Comparison of ENCODE assay signal across 19 cellular contexts in the genomic region with DNA sequence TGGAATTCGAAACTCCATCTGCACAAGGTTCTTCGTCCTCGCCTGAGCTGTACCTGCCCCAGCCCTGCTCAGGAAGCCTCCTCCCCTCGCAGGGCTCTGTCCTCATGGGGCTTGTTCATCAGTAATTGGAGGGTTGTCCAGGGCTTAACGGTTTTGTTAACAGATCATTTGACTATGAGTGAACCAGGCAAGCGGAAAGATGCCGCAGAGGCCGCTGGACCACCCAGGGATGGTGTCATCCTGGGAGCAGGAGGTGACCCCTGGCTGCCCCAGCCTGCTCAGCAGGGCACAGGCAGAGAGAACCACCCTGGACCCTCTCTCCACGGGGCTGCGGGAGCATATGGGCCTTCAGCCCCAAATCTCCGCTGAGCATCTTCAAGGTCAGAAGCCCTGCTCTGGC.
DNase-seq lines count a peak whose midpoint lies in the region; ATAC-seq, FAIRE-seq and TF ChIP-seq lines count a peak whose summit lies in the region.
"Had no signal": no experiment of that assay in that cellular context is flagged by ENCODE, and none has a peak within 500 bp of the region (broad histone marks: within the 10 kb centered on the region; RNA-seq: fewer than 3 reads in every experiment).

No MANE protein-coding gene starts in this region.

- H3K4me3 Mint-ChIP-seq in neural crest cell, result no peak overlapping the region
- H3K4me3 Mint-ChIP-seq: CD4-positive, CD25-positive, alpha-beta regulatory T cell; CD8-positive, alpha-beta memory T cell; GM23338 had no signal

- no peak overlapping the region for H3K4me3 ChIP-seq in heart left ventricle
- no peak overlapping the region for H3K4me3 ChIP-seq in kidney (ENCODE audit: low read length in 2 of 2)
- H3K4me3 ChIP-seq in sigmoid colon, result no peak overlapping the region
- H3K4me3 ChIP-seq: GM23338 had no signal

- TF ChIP-seq CTCF in heart left ventricle (IDR thresholded peaks at IDR 0.05), result no peak
- TF ChIP-seq CTCF in kidney (IDR thresholded peaks at IDR 0.05; ENCODE audit: borderline replicate concordance, extremely low read depth, insufficient read depth), result no peak
- no peak for TF ChIP-seq CTCF in neural crest cell (conservative IDR thresholded peaks at IDR 0.05)
- no peak for TF ChIP-seq CTCF in sigmoid colon (IDR thresholded peaks at IDR 0.05)

- H3K36me3 ChIP-seq in heart left ventricle, result no peaks in the 10 kb centered on the region
- H3K36me3 ChIP-seq in kidney (ENCODE audit: control insufficient read depth in 1 of 2, insufficient read depth in 2 of 2, low read length in 2 of 2), result no peaks in the 10 kb centered on the region
- H3K36me3 ChIP-seq in sigmoid colon, result peaks cover 0 to 22% (median 0%) of the 10 kb centered on the region in 4 donors

- DNase-seq in Right ventricle myocardium inferior (ENCODE audit: missing footprints) (peak; percentile 41), heart left ventricle (no peak), kidney (peak; percentile 57), neural crest cell (ENCODE audit: low read depth, low spot score) (no peak), middle frontal gyrus (ENCODE audit: extremely low spot score, low spot score) (no peak), sigmoid colon (no peak), NCI-H187 treated with DMSO at 0.1 percent for 48 hours (lab: John Stamatoyannopoulos, UW) (no peak)
- DNase-seq: 8988T; C1 segment of cervical spinal cord; CD4-positive, CD25-positive, alpha-beta regulatory T cell; CD8-positive, alpha-beta memory T cell; DMS153; DMS79; GDM1 had no signal

- WGBS in heart left ventricle, 4 donors, result 80 to 96% (median 88%) methylated on average over 8 to 11 of the region's 11 CpGs
- 82% methylated on average over 11 of the region's 11 CpGs for WGBS in sigmoid colon, 2 donors

- ATAC-seq in Right ventricle myocardium inferior (no peak), heart left ventricle (no peak), HG03460 (IDR thresholded peaks at IDR 0.05; ENCODE audit: unreplicated experiment) (no peak)
- ATAC-seq: GM23338 had no signal

- peaks cover 0 to 7% (median 0%) of the 10 kb centered on the region in 12 donors for H3K9me3 ChIP-seq in heart left ventricle
- H3K9me3 ChIP-seq in kidney (ENCODE audit: control insufficient read depth in 1 of 2, low read length in 2 of 2), result no peaks in the 10 kb centered on the region
- H3K9me3 ChIP-seq in sigmoid colon, result no peaks in the 10 kb centered on the region

- H3K27ac Mint-ChIP-seq in neural crest cell (ENCODE audit: unreplicated experiment), result peak overlapping the region; percentile 84
- H3K27ac Mint-ChIP-seq: CD4-positive, CD25-positive, alpha-beta regulatory T cell; CD8-positive, alpha-beta memory T cell; GM23338 had no signal

- no peaks in the 10 kb centered on the region for H3K9me3 Mint-ChIP-seq in neural crest cell
- H3K9me3 Mint-ChIP-seq: CD4-positive, CD25-positive, alpha-beta regulatory T cell; CD8-positive, alpha-beta memory T cell; GM23338 had no signal

- no peaks in the 10 kb centered on the region for H3K4me1 ChIP-seq in heart left ventricle
- H3K4me1 ChIP-seq in kidney (ENCODE audit: control insufficient read depth in 1 of 2, insufficient read depth in 1 of 2, low read depth in 1 of 2, low read length in 2 of 2), result no peaks in the 10 kb centered on the region
- H3K4me1 ChIP-seq in sigmoid colon, result peaks cover 0 to 7% (median 0%) of the 10 kb centered on the region in 4 donors

- no peaks in the 10 kb centered on the region for H3K27me3 Mint-ChIP-seq in neural crest cell (ENCODE audit: low read depth)

- intact Hi-C loops in Right ventricle myocardium inferior (cut with DNase I), result no loop called here
- intact Hi-C loops in heart left ventricle (cut with DNase I), result loop anchor here in 3 of 10 donors (10.0 kb wide), 2 partner anchors 106 to 116 kb away; no protein-coding TSS in a partner anchor
- intact Hi-C loops in kidney (cut with DNase I), result no loop called here
- intact Hi-C loops in sigmoid colon (cut with DNase I), result no loop called here

- H3K27me3 ChIP-seq in heart left ventricle (no peaks in the 10 kb centered on the region), sigmoid colon (no peaks in the 10 kb centered on the region)

- H3K9ac ChIP-seq in kidney (ENCODE audit: low read length in 2 of 2), result no peak overlapping the region

- TF ChIP-seq POLR2A in heart left ventricle (IDR thresholded peaks at IDR 0.05) (no peak), sigmoid colon (IDR thresholded peaks at IDR 0.05) (no peak)

- FAIRE-seq in kidney (lab: Jason Lieb, UNC), result no peak
- FAIRE-seq: GM12892, GM18507, H54 had no signal

- H3K27ac ChIP-seq in heart left ventricle, result no peak overlapping the region
- no peak overlapping the region for H3K27ac ChIP-seq in kidney (ENCODE audit: low read depth in 2 of 2, low read length in 2 of 2)
- no peak overlapping the region for H3K27ac ChIP-seq in sigmoid colon

- H3K4me1 Mint-ChIP-seq in neural crest cell, result peaks cover 9% of the 10 kb centered on the region
- H3K4me1 Mint-ChIP-seq: CD4-positive, CD25-positive, alpha-beta regulatory T cell; CD8-positive, alpha-beta memory T cell had no signal

- H3K36me3 Mint-ChIP-seq in neural crest cell (ENCODE audit: low read depth), result no peaks in the 10 kb centered on the region
- H3K36me3 Mint-ChIP-seq: CD4-positive, CD25-positive, alpha-beta regulatory T cell; CD8-positive, alpha-beta memory T cell had no signal

- TF ChIP-seq EP300 in sigmoid colon (IDR thresholded peaks at IDR 0.05), result no peak

Comparison
In these comparisons a context has a peak if more than half of its experiments do, and no peak if none do; other contexts are left out.
1. DNase-seq: peak in Right ventricle myocardium inferior (single experiment) and kidney (single experiment); none in heart left ventricle (0 of 5), neural crest cell (single experiment), middle frontal gyrus (single experiment), sigmoid colon (single experiment) and NCI-H187 treated with DMSO at 0.1 percent for 48 hours (single experiment).